22 cellular contexts compared by ENCODE assay signal in the genomic region with DNA sequence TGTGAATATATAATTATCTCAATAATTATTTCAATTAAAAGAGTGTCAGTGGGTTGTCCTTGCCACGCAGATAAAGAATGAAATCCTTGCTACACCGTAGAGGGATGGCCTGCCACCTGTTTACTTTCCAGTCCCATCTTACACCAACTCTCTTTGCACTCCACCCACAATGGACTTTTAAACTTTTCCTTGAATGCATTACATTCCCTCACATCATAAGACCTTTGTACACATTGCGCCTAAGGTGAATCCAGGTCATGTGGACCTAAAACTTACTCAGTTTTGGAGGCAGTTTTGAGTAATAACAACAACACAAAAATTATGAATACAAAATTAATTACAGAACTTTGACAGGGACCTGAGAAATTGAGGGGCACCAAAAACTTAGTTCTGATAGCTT.
"Had no signal": no experiment of that assay in that cellular context is flagged by ENCODE, and none has a peak within 500 bp of the region (broad histone marks: within the 10 kb centered on the region; RNA-seq: fewer than 3 reads in every experiment).

No MANE protein-coding gene starts in this region.

- H3K27ac Mint-ChIP-seq: endodermal cell; naive B cell; nephron; progenitor cell of endocrine pancreas; stimulated activated memory B cell treated with anti-CD40 and anti-IgM and Interleukin-4, amounts not matched to agents 10 μg/mL and 1 μg/mL and 100 μg/mL, for 72 hours; stimulated activated naive CD8-positive, alpha-beta T cell treated with anti-CD3 and anti-CD28 coated beads, Interleukin-15, Interleukin-2, amounts not matched to agents 100 ng/mL and 50 ng/mL, for 24 hours had no signal

- H3K27me3 Mint-ChIP-seq: naive B cell, progenitor cell of endocrine pancreas had no signal

- H3K27ac ChIP-seq: coronary artery, heart left ventricle, left ventricle myocardium inferior, pancreas, tibial artery, upper lobe of right lung, vagina had no signal

- H3K27me3 ChIP-seq: heart left ventricle, pancreas, tibial artery, upper lobe of right lung, vagina had no signal

- H3K4me1 ChIP-seq: heart left ventricle, left ventricle myocardium inferior, pancreas, tibial artery, upper lobe of right lung, vagina had no signal

- H3K9me3 ChIP-seq: heart left ventricle, left ventricle myocardium inferior, pancreas, tibial artery, upper lobe of right lung, vagina had no signal

- H3K4me3 ChIP-seq: coronary artery, heart left ventricle, left ventricle myocardium inferior, lung, pancreas, tibial artery, upper lobe of right lung, vagina had no signal

- H3K36me3 Mint-ChIP-seq: stimulated activated memory B cell treated with anti-CD40 and anti-IgM and Interleukin-4, amounts not matched to agents 10 μg/mL and 1 μg/mL and 100 μg/mL, for 72 hours had no signal

- DNase-seq: effector CD4-positive, alpha-beta T cell; endodermal cell; foreskin melanocyte; heart left ventricle; islet precursor cell; left ventricle myocardium inferior; mesenchymal stem cell; midbrain; naive B cell; occipital lobe; pancreas; right cardiac atrium; stimulated activated CD4-positive, alpha-beta T cell treated with anti-CD3 and anti-CD28 coated beads, Interleukin-4, amount 100 ng/mL, for 1 hour; tibial artery; upper lobe of right lung had no signal

- H3K4me3 Mint-ChIP-seq: endodermal cell; naive B cell; nephron; stimulated activated memory B cell treated with anti-CD40 and anti-IgM and Interleukin-4, amounts not matched to agents 10 μg/mL and 1 μg/mL and 100 μg/mL, for 72 hours; stimulated activated naive CD8-positive, alpha-beta T cell treated with anti-CD3 and anti-CD28 coated beads, Interleukin-15, Interleukin-2, amounts not matched to agents 100 ng/mL and 50 ng/mL, for 24 hours had no signal

- H3K36me3 ChIP-seq: heart left ventricle, left ventricle myocardium inferior, pancreas, tibial artery, upper lobe of right lung, vagina had no signal

- H3K4me1 Mint-ChIP-seq: nephron had no signal

- ATAC-seq: heart left ventricle; pancreas; right cardiac atrium; stimulated activated memory B cell treated with anti-CD40 and anti-IgM and Interleukin-4, amounts not matched to agents 10 μg/mL and 1 μg/mL and 100 μg/mL, for 72 hours; upper lobe of right lung had no signal
